ENCODE assay signal across 8 cellular contexts in the genomic region with DNA sequence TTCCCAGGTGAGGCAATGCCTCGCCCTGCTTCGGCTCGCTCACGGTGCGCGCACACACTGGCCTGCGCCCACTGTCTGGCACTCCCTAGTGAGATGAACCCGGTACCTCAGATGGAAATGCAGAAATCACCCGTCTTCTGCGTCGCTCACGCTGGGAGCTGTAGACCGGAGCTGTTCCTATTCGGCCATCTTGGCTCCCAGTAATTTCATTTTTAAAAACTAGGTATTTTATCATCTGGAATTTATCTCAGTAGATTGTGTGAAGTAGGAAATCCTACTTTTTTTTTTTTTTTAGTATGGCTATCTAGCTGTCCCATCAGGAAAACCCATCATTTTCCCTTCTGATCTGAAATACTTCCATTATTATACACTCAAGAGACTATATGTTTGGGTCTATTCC.
A peak's percentile ranks its signal among the peaks of the same experiment; 100 is the strongest.
DNase-seq lines count a peak whose midpoint lies in the region; ATAC-seq and TF ChIP-seq lines count a peak whose summit lies in the region.
"Not testable (repeated sequence)": the region's sequence is repeated elsewhere in the genome, so short reads cannot be mapped to it uniquely, and the experiment has no call there.

No MANE protein-coding gene starts in this region.

- not testable (repeated sequence) for H3K9ac ChIP-seq in SK-N-SH
- H3K9ac ChIP-seq in iPS-18a (ENCODE audit: low read length): peak overlapping the region; percentile 68

- not testable (repeated sequence) for H3K36me3 ChIP-seq in Caco-2 (ENCODE audit: control insufficient read depth, insufficient read depth, low read length); SK-N-SH (replicated peaks in 1 of 2; ENCODE audit: control insufficient read depth in 1 of 2, insufficient read depth in 2 of 2, low read length in 1 of 2); iPS-18a (ENCODE audit: control insufficient read depth, low read depth, low read length)

- WGBS in SK-N-SH (ENCODE audit: low lambda C conversion rate): 55% methylated on average over 6 of the region's 14 CpGs

- not testable (repeated sequence) for H3K9me2 ChIP-seq in SK-N-SH

- H4K20me1 ChIP-seq in SK-N-SH (ENCODE audit: insufficient read depth): not testable (repeated sequence)

- not testable (repeated sequence) for H3K36me3 Mint-ChIP-seq in Caco-2 (ENCODE audit: insufficient read depth, unreplicated experiment); IgD-negative memory B cell; activated T-helper 2 cell treated with anti-CD3 and anti-CD28 coated beads, Interferon-gamma antibody, Interleukin-2, Interleukin-4, amounts not matched to agents 10 μg/mL and 5 μg/mL and 100 μg/mL, durations not matched to agents 14 hours and 24 hours and 36 hours (ENCODE audit: low read depth); endothelial cell (ENCODE audit: low read depth, unreplicated experiment); natural killer cell

- H3K27me3 Mint-ChIP-seq in Caco-2 (ENCODE audit: insufficient read depth, unreplicated experiment); IgD-negative memory B cell; activated T-helper 2 cell treated with anti-CD3 and anti-CD28 coated beads, Interferon-gamma antibody, Interleukin-2, Interleukin-4, amounts not matched to agents 10 μg/mL and 5 μg/mL and 100 μg/mL, durations not matched to agents 14 hours and 24 hours and 36 hours (ENCODE audit: low read depth); endothelial cell (ENCODE audit: unreplicated experiment); natural killer cell (ENCODE audit: low read depth in 2 of 2); stimulated activated naive CD8-positive, alpha-beta T cell treated with anti-CD3 and anti-CD28 coated beads, Interleukin-15, amount 100 ng/mL, for 72 hours: not testable (repeated sequence)

- POLR2A ChIA-PET in Caco-2 (lab: Charles Lee): interaction anchor here (0.7 kb wide), 1 partner anchor 131 kb away, joined by 9 read pairs; no protein-coding TSS in a partner anchor
- POLR2A ChIA-PET in SK-N-SH (lab: Yijun Ruan, JAX): not testable (repeated sequence)

- peak overlapping the region; percentile 41; the same call in 1 of the 2 replicates for H2AFZ ChIP-seq in SK-N-SH (ENCODE audit: low read depth)

- peak in 1 of 2 experiments; percentile 65 for DNase-seq in Caco-2
- not testable (repeated sequence) for DNase-seq in SK-N-SH; activated T-helper 2 cell treated with anti-CD3 and anti-CD28 coated beads, Interferon-gamma antibody, Interleukin-2, Interleukin-4, amounts not matched to agents 10 μg/mL and 5 μg/mL and 100 μg/mL, durations not matched to agents 14 hours and 24 hours and 36 hours (ENCODE audit: low spot score); endothelial cell (ENCODE audit: low spot score); natural killer cell; stimulated activated naive CD8-positive, alpha-beta T cell treated with anti-CD3 and anti-CD28 coated beads, Interleukin-15, amount 100 ng/mL, for 72 hours

- H3K4me3 Mint-ChIP-seq in Caco-2 (ENCODE audit: unreplicated experiment) (peak overlapping the region; percentile 73), IgD-negative memory B cell (peak overlapping the region in 3 of 4 donors; percentile 47 to 63 (median 57)), endothelial cell (ENCODE audit: unreplicated experiment) (peak overlapping the region; percentile 86), natural killer cell (peak overlapping the region; percentile 75)
- H3K4me3 Mint-ChIP-seq in activated T-helper 2 cell treated with anti-CD3 and anti-CD28 coated beads, Interferon-gamma antibody, Interleukin-2, Interleukin-4, amounts not matched to agents 10 μg/mL and 5 μg/mL and 100 μg/mL, durations not matched to agents 14 hours and 24 hours and 36 hours (ENCODE audit: low read depth): peak overlapping the region; percentile 52
- H3K4me3 Mint-ChIP-seq in stimulated activated naive CD8-positive, alpha-beta T cell treated with anti-CD3 and anti-CD28 coated beads, Interleukin-15, amount 100 ng/mL, for 72 hours: peak overlapping the region; percentile 35 to 42

- BruUV-seq in Caco-2 (replicated peaks; lab: Mats Ljungman, UMichigan): TSS peak; percentile 83

- H3K9me3 Mint-ChIP-seq in Caco-2 (ENCODE audit: unreplicated experiment); IgD-negative memory B cell; activated T-helper 2 cell treated with anti-CD3 and anti-CD28 coated beads, Interferon-gamma antibody, Interleukin-2, Interleukin-4, amounts not matched to agents 10 μg/mL and 5 μg/mL and 100 μg/mL, durations not matched to agents 14 hours and 24 hours and 36 hours; endothelial cell (ENCODE audit: unreplicated experiment); natural killer cell; stimulated activated naive CD8-positive, alpha-beta T cell treated with anti-CD3 and anti-CD28 coated beads, Interleukin-15, amount 100 ng/mL, for 72 hours: not testable (repeated sequence)

- H3K4me3 ChIP-seq in Caco-2 (ENCODE audit: low read depth, low read length): peak overlapping the region; percentile 34
- peak overlapping the region; percentile 32 to 38; a peak in 3 of 4 replicates for H3K4me3 ChIP-seq in SK-N-SH (ENCODE audit: low read depth in 2 of 2, low read length in 1 of 2)
- H3K4me3 ChIP-seq in iPS-18a (ENCODE audit: low read length): peak overlapping the region; percentile 52

- peak overlapping the region; percentile 33; the same call in 1 of the 2 replicates for H3K4me2 ChIP-seq in SK-N-SH

- not testable (repeated sequence) for H3F3A ChIP-seq in SK-N-SH (replicated peaks; ENCODE audit: insufficient read depth)

- ATAC-seq in natural killer cell; stimulated activated naive CD8-positive, alpha-beta T cell treated with anti-CD3 and anti-CD28 coated beads, Interleukin-15, amount 100 ng/mL, for 72 hours: not testable (repeated sequence)

- TF ChIP-seq CTCF in Caco-2 (IDR thresholded peaks at IDR 0.05; ENCODE audit: insufficient read depth in 1 of 2, low read depth in 1 of 2, low read length in 1 of 2, severe bottlenecking in 1 of 2, unreplicated experiment in 1 of 2); SK-N-SH (IDR thresholded peaks at IDR 0.05); endothelial cell (IDR thresholded peaks at IDR 0.05; ENCODE audit: unreplicated experiment); natural killer cell (IDR thresholded peaks at IDR 0.05): not testable (repeated sequence)

- intact Hi-C loops in Caco-2 (cut with micrococcal nuclease; ENCODE audit: unreplicated experiment); activated T-helper 2 cell treated with anti-CD3 and anti-CD28 coated beads, Interferon-gamma antibody, Interleukin-2, Interleukin-4, amounts not matched to agents 10 μg/mL and 5 μg/mL and 100 μg/mL, durations not matched to agents 14 hours and 24 hours and 36 hours (cut with micrococcal nuclease); natural killer cell (cut with micrococcal nuclease): not testable (repeated sequence)

- TF ChIP-seq EP300 in SK-N-SH (IDR thresholded peaks at IDR 0.05; ENCODE audit: borderline replicate concordance in 1 of 2, low read depth in 1 of 2, low read length in 1 of 2): not testable (repeated sequence)

- CTCF ChIA-PET in Caco-2 (lab: Charles Lee) (interaction anchor here (0.9 kb wide), 1 partner anchor 10 kb away, joined by 4 read pairs; no protein-coding TSS in a partner anchor), SK-N-SH (lab: Yijun Ruan, JAX) (interaction anchor here (1.0 kb wide), 1 partner anchor 10 kb away, joined by 3 read pairs; no protein-coding TSS in a partner anchor)

- H3K4me1 ChIP-seq in Caco-2; SK-N-SH (ENCODE audit: control insufficient read depth in 1 of 2, insufficient read depth in 2 of 2, low read depth in 1 of 2, low read length in 1 of 2); iPS-18a (ENCODE audit: control insufficient read depth, low read depth, low read length): not testable (repeated sequence)

- not testable (repeated sequence) for H3K9me3 ChIP-seq in Caco-2; SK-N-SH; iPS-18a (ENCODE audit: control insufficient read depth, low read depth, low read length)

- TF ChIP-seq RAD21 in SK-N-SH (IDR thresholded peaks at IDR 0.05; ENCODE audit: low read length): not testable (repeated sequence)

- not testable (repeated sequence) for H3K4me1 Mint-ChIP-seq in Caco-2 (ENCODE audit: low read depth, unreplicated experiment); IgD-negative memory B cell; activated T-helper 2 cell treated with anti-CD3 and anti-CD28 coated beads, Interferon-gamma antibody, Interleukin-2, Interleukin-4, amounts not matched to agents 10 μg/mL and 5 μg/mL and 100 μg/mL, durations not matched to agents 14 hours and 24 hours and 36 hours (ENCODE audit: low read depth); endothelial cell (ENCODE audit: unreplicated experiment); natural killer cell; stimulated activated naive CD8-positive, alpha-beta T cell treated with anti-CD3 and anti-CD28 coated beads, Interleukin-15, amount 100 ng/mL, for 72 hours

- H3K27ac ChIP-seq in SK-N-SH (ENCODE audit: low read depth in 2 of 2, low read length in 1 of 2); iPS-18a (ENCODE audit: low read length): not testable (repeated sequence)

- H3K27ac Mint-ChIP-seq in Caco-2 (ENCODE audit: unreplicated experiment): peak overlapping the region; percentile 59
- H3K27ac Mint-ChIP-seq in IgD-negative memory B cell; activated T-helper 2 cell treated with anti-CD3 and anti-CD28 coated beads, Interferon-gamma antibody, Interleukin-2, Interleukin-4, amounts not matched to agents 10 μg/mL and 5 μg/mL and 100 μg/mL, durations not matched to agents 14 hours and 24 hours and 36 hours; endothelial cell (ENCODE audit: unreplicated experiment); natural killer cell: not testable (repeated sequence)
- peak overlapping the region in 1 of 2 donors; percentile 27 for H3K27ac Mint-ChIP-seq in stimulated activated naive CD8-positive, alpha-beta T cell treated with anti-CD3 and anti-CD28 coated beads, Interleukin-15, amount 100 ng/mL, for 72 hours

- H3K79me2 ChIP-seq in SK-N-SH (ENCODE audit: insufficient read depth): not testable (repeated sequence)

- H3K27me3 ChIP-seq in Caco-2 (replicated peaks; ENCODE audit: control insufficient read depth, insufficient read depth, low read length); SK-N-SH (ENCODE audit: insufficient read depth); iPS-18a (ENCODE audit: control insufficient read depth, insufficient read depth, low read length): not testable (repeated sequence)
